Comparison of ENCODE assay signal across 8 cellular contexts in genomic region chrX:76145591-76146309, GRCh38. TPM values are rescaled to one million over a fixed set of nuclear protein-coding genes. Genes with fewer than 3 reads are reported as not detected.
DNase-seq lines count a peak whose midpoint lies in the region; ATAC-seq lines count a peak whose summit lies in the region.
"Not testable (repeated sequence)": the region's sequence is repeated elsewhere in the genome, so short reads cannot be mapped to it uniquely, and the experiment has no call there.

No MANE protein-coding gene starts in this region.

- H3K27ac Mint-ChIP-seq in CD4-positive, alpha-beta memory T cell: peak overlapping the region; percentile 93 to 95 (median 94)
- H3K27ac Mint-ChIP-seq in activated CD4-positive, alpha-beta T cell treated with anti-CD3 and anti-CD28 coated beads for 36 hours: peak overlapping the region; percentile 91

- H3K36me3 ChIP-seq in CD4-positive, alpha-beta memory T cell (ENCODE audit: insufficient read depth, low read length): not testable (repeated sequence)

- not testable (repeated sequence) for H3K27me3 Mint-ChIP-seq in CD4-positive, alpha-beta memory T cell; activated CD4-positive, alpha-beta T cell treated with anti-CD3 and anti-CD28 coated beads for 36 hours

- POLR2A ChIA-PET in CD4-positive, alpha-beta memory T cell (lab: Charles Lee; ENCODE audit: partially characterized antibody): interaction anchor here (0.8 kb wide), 1 partner anchor 1106 kb away, joined by 3 read pairs; no protein-coding TSS in a partner anchor
- POLR2A ChIA-PET in activated CD4-positive, alpha-beta T cell treated with anti-CD3 and anti-CD28 coated beads for 36 hours (lab: Charles Lee): not testable (repeated sequence)

- H3K9me3 Mint-ChIP-seq in CD4-positive, alpha-beta memory T cell; activated CD4-positive, alpha-beta T cell treated with anti-CD3 and anti-CD28 coated beads for 36 hours (ENCODE audit: low read depth): not testable (repeated sequence)

- intact Hi-C loops in CD4-positive, alpha-beta memory T cell (cut with micrococcal nuclease): loop anchor here (5.0 to 10.0 kb wide), 2 partner anchors 107 to 871 kb away; partner anchors contain the start of gene UPRT
- intact Hi-C loops in activated CD4-positive, alpha-beta T cell treated with anti-CD3 and anti-CD28 coated beads for 36 hours (cut with DNase I, micrococcal nuclease): loop anchor here (5.0 to 10.0 kb wide), 3 partner anchors 107 to 988 kb away; partner anchors contain the start of genes ABCB7 (in 1 of the 2) and UPRT (in 1 of the 2)

- peak; percentile 51 to 66 (median 61) for DNase-seq in CD4-positive, alpha-beta memory T cell
- DNase-seq in NCI-H345 (lab: John Stamatoyannopoulos, UW): peak; percentile 1
- DNase-seq in activated CD4-positive, alpha-beta T cell treated with anti-CD3 and anti-CD28 coated beads for 36 hours: peak; percentile 67
- peak; percentile 18 for DNase-seq in kidney tubule cell (ENCODE audit: low spot score)
- DNase-seq in stimulated activated CD4-positive, alpha-beta T cell treated with anti-CD3 and anti-CD28 coated beads, Interleukin-15, amount 100 ng/mL, for 48 hours (ENCODE audit: low read depth in 2 of 2): peak; percentile 15 to 35

- ATAC-seq in GM19463 (IDR thresholded peaks at IDR 0.05; ENCODE audit: unreplicated experiment) (peak; percentile 38), HG03159 (IDR thresholded peaks at IDR 0.05; ENCODE audit: unreplicated experiment) (peak; percentile 52)
- ATAC-seq in activated CD4-positive, alpha-beta T cell treated with anti-CD3 and anti-CD28 coated beads for 36 hours: peak; percentile 49

- peak overlapping the region; percentile 80 to 89 (median 84) for H3K4me3 Mint-ChIP-seq in CD4-positive, alpha-beta memory T cell
- H3K4me3 Mint-ChIP-seq in activated CD4-positive, alpha-beta T cell treated with anti-CD3 and anti-CD28 coated beads for 36 hours: peak overlapping the region; percentile 71

- H3K9me3 ChIP-seq in CD4-positive, alpha-beta memory T cell (ENCODE audit: control insufficient read depth in 1 of 2, low read length in 2 of 2): not testable (repeated sequence)

- H3K4me1 Mint-ChIP-seq in CD4-positive, alpha-beta memory T cell: peaks cover 10 to 27% (median 20%) of the 10 kb centered on the region in 4 donors
- peaks cover 13% of the 10 kb centered on the region for H3K4me1 Mint-ChIP-seq in activated CD4-positive, alpha-beta T cell treated with anti-CD3 and anti-CD28 coated beads for 36 hours

- H3K36me3 Mint-ChIP-seq in CD4-positive, alpha-beta memory T cell; activated CD4-positive, alpha-beta T cell treated with anti-CD3 and anti-CD28 coated beads for 36 hours (ENCODE audit: low read depth): not testable (repeated sequence)

- peak overlapping the region; percentile 48 for H3K27ac ChIP-seq in CD4-positive, alpha-beta memory T cell (ENCODE audit: low read depth, low read length)
- H3K27ac ChIP-seq in cingulate gyrus (ENCODE audit: low read depth, low read length): peak overlapping the region; percentile 84

- peak overlapping the region in 1 of 2 donors; percentile 32 for H3K4me3 ChIP-seq in CD4-positive, alpha-beta memory T cell (ENCODE audit: low read length in 2 of 2)

- H3K27me3 ChIP-seq in CD4-positive, alpha-beta memory T cell (ENCODE audit: insufficient read depth, low read length): not testable (repeated sequence)

- CTCF ChIA-PET in CD4-positive, alpha-beta memory T cell (lab: Charles Lee; ENCODE audit: partially characterized antibody); activated CD4-positive, alpha-beta T cell treated with anti-CD3 and anti-CD28 coated beads for 36 hours (lab: Charles Lee): not testable (repeated sequence)

- H3K4me1 ChIP-seq in CD4-positive, alpha-beta memory T cell (ENCODE audit: insufficient read depth, low read length): peaks cover 25% of the 10 kb centered on the region

RNA-seq across cellular contexts. Expression of gene PBDC1, which starts 27.1 kb away (rescaled TPM):
- total RNA-seq in CD4-positive, alpha-beta memory T cell: 10 to 100 TPM; 26.7 to 28.0 TPM
- 10 to 100 TPM; 45.9 to 51.9 TPM for polyA plus RNA-seq in CD4-positive, alpha-beta memory T cell
- 10 to 100 TPM; 29.6 to 36.5 TPM for total RNA-seq in activated CD4-positive, alpha-beta T cell treated with anti-CD3 and anti-CD28 coated beads for 36 hours

Comparison
In these comparisons a context has a peak if more than half of its experiments do, and no peak if none do; other contexts are left out.
1. DNase-seq: peak in every context shown above with its lines; median percentile 67 in activated CD4-positive, alpha-beta T cell treated with anti-CD3 and anti-CD28 coated beads for 36 hours; 61 in CD4-positive, alpha-beta memory T cell; 25 in stimulated activated CD4-positive, alpha-beta T cell treated with anti-CD3 and anti-CD28 coated beads, Interleukin-15, amount 100 ng/mL, for 48 hours; 18 in kidney tubule cell; 1 in NCI-H345.